ENCODE assay signal across 1 cellular context in the genomic region with DNA sequence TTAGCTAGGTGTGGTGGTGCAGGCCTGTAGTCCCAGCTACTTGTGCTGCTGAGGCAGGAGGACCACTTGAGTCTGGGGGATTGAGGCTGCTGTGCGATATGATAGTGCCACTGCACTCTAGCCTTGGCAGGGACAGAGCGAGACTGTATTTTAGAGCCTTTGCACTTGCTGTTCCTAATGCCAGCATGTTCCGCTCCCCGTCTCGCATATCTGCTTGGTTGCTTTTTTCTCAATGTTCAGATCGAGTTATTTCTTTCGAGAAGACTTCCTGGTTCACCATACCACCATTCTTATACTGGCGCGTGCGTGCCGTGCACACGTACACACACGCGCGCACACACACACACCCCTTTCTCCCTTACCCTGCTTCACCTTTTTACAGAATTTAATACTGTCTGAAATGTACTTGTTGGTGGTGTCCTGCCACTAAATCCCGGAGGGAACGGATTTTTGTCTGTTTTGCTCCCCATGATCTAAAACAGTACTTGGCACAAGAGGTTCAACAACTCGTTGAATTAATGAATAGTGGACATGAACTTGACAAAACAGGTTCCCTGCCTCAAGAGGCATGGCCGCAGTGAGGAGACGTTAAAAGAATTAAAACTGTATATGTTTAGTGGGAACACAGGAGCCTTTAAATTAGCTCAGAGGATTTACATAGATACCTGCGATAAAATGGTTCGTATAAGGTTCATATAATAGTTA.
A peak's percentile ranks its signal among the peaks of the same experiment; 100 is the strongest.
TF ChIP-seq lines count a peak whose summit lies in the region.

No MANE protein-coding gene starts in this region.

TF ChIP-seq in HepG2, 621 proteins besides CTCF, POLR2A, EP300 and RAD21:
- TF ChIP-seq MIER3 (CRISPR knock-in tag; IDR thresholded peaks at IDR 0.05; ENCODE audit: borderline replicate concordance), result peak; percentile 4; the same call in 1 of the 2 replicates
- TF ChIP-seq PITX1 (CRISPR knock-in tag; IDR thresholded peaks at IDR 0.05), result no peak
- TF ChIP-seq, protein P1, sequence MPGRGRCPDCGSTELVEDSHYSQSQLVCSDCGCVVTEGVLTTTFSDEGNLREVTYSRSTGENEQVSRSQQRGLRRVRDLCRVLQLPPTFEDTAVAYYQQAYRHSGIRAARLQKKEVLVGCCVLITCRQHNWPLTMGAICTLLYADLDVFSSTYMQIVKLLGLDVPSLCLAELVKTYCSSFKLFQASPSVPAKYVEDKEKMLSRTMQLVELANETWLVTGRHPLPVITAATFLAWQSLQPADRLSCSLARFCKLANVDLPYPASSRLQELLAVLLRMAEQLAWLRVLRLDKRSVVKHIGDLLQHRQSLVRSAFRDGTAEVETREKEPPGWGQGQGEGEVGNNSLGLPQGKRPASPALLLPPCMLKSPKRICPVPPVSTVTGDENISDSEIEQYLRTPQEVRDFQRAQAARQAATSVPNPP (CRISPR knock-in tag; IDR thresholded peaks at IDR 0.05), result 0 out of 2 replicates have a peak, but pooled peaks have one; percentile 26
- TF ChIP-seq TARDBP (CRISPR knock-in tag; IDR thresholded peaks at IDR 0.05), result 0 out of 2 replicates have a peak, but pooled peaks have one; percentile 53
- peak; percentile 64 for TF ChIP-seq ZBTB38 (CRISPR knock-in tag; IDR thresholded peaks at IDR 0.05)
- TF ChIP-seq ZNF451 (CRISPR knock-in tag; IDR thresholded peaks at IDR 0.05), result no peak
